ENCODE assay signal across 10 cellular contexts in the genomic region with DNA sequence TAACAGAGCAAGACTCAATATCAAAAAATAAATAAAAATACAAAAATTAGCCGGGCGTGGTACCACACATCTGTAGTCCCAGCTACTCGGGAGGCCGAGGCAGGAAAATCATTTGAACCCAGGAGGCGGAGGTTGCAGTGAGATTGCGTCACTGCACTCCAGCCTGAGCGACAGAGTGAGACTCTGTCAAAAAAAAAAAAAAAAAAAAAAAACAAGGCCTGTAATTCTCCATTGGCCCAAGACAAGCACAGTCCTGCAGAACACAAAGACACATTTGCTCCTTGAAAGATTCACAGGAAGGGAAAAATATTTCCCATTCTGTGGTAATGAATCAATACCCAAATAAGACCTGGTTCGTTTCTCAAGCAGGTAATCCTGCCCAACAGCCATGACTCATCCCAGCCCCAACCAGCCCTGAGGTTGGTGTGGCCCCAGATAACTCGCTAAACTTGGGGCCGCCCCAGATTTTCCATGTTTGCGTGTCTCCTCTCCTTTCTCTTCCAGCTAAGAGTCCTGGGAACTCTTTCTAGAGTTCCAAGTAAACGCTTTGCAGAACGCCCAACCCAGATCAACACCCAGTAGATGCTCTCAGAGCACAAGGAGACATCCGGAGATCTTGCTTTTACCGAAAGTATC. TPM values are rescaled to one million over a fixed set of nuclear protein-coding genes. Genes with fewer than 3 reads are reported as not detected.
DNase-seq lines count a peak whose midpoint lies in the region; ATAC-seq, FAIRE-seq and TF ChIP-seq lines count a peak whose summit lies in the region.
"Had no signal": no experiment of that assay in that cellular context is flagged by ENCODE, and none has a peak within 500 bp of the region (broad histone marks: within the 10 kb centered on the region; RNA-seq: fewer than 3 reads in every experiment).

No MANE protein-coding gene starts in this region.

- no peak for TF ChIP-seq RAD21 in A549 (conservative IDR thresholded peaks at IDR 0.05 in 1 of 2, IDR thresholded peaks at IDR 0.05 in 1 of 2)
- TF ChIP-seq RAD21 in HCT116 (IDR thresholded peaks at IDR 0.05; ENCODE audit: low read depth), result no peak

- H3K9me2 ChIP-seq in HCT116 (ENCODE audit: insufficient read depth), result no peaks in the 10 kb centered on the region

- intact Hi-C loops in HCT116 (cut with micrococcal nuclease) (no loop called here), MCF 10A (cut with micrococcal nuclease) (loop anchor here (1.0 to 5.0 kb wide), 3 partner anchors 12 to 221 kb away; no protein-coding TSS in a partner anchor)

- FAIRE-seq in A549 (lab: Jason Lieb, UNC) (no peak), keratinocyte (lab: Jason Lieb, UNC) (peak; percentile 80)

- H2AFZ ChIP-seq in HCT116 (ENCODE audit: low read depth, low read length, poor library complexity, severe bottlenecking) (peak overlapping the region; percentile 91), keratinocyte (ENCODE audit: control insufficient read depth, low read length) (peak overlapping the region; percentile 51)

- H3K9me3 ChIP-seq in A549 (no peaks in the 10 kb centered on the region), HCT116 (ENCODE audit: control insufficient read depth in 1 of 2, insufficient read depth in 1 of 2, low read depth in 1 of 2, low read length in 2 of 2) (no peaks in the 10 kb centered on the region), keratinocyte (ENCODE audit: control insufficient read depth, low read depth, low read length) (no peaks in the 10 kb centered on the region)
- H3K9me3 ChIP-seq: Caco-2 had no signal

- WGBS in A549 (ENCODE audit: missing lambda C conversion rate), result 77% methylated on average over 15 of the region's 15 CpGs

- H3K27ac Mint-ChIP-seq in MCF 10A (ENCODE audit: low read depth, unreplicated experiment), result peak overlapping the region; percentile 81

- H3K27ac ChIP-seq in A549 (peak overlapping the region; percentile 51 to 79), HCT116 (ENCODE audit: low read depth, low read length) (peak overlapping the region; percentile 34), keratinocyte (ENCODE audit: control insufficient read depth, insufficient read depth, low read length) (peak overlapping the region; percentile 99)

- H3K9me3 Mint-ChIP-seq in MCF 10A (ENCODE audit: unreplicated experiment), result no peaks in the 10 kb centered on the region

- no TSS peak for BruUV-seq in HCT116 (replicated peaks; lab: Mats Ljungman, UMichigan)
- BruUV-seq in MCF 10A (replicated peaks; lab: Mats Ljungman, UMichigan), result no TSS peak

- H3K4me1 ChIP-seq in A549 (peaks cover 20% of the 10 kb centered on the region), HCT116 (ENCODE audit: control insufficient read depth in 1 of 2, insufficient read depth in 2 of 2, low read length in 2 of 2) (peaks cover 25 to 50% of the 10 kb centered on the region in 2 experiments), keratinocyte (ENCODE audit: control insufficient read depth, extremely low read depth, insufficient read depth, low read length) (peaks cover 26% of the 10 kb centered on the region)

- no peaks in the 10 kb centered on the region for H3K27me3 Mint-ChIP-seq in MCF 10A (ENCODE audit: insufficient read depth, unreplicated experiment)

- TF ChIP-seq POLR2A in A549 (IDR thresholded peaks at IDR 0.05; ENCODE audit: low read length), result no peak
- TF ChIP-seq POLR2A in HCT116 (IDR thresholded peaks at IDR 0.05; ENCODE audit: borderline replicate concordance, extremely low read depth, insufficient read depth, insufficient read length), result no peak

- H3K4me2 ChIP-seq in A549 (peak overlapping the region; percentile 50), HCT116 (ENCODE audit: low read length) (peak overlapping the region; percentile 68), keratinocyte (ENCODE audit: control insufficient read depth, extremely low read depth, insufficient read depth, low read depth, low read length) (peak overlapping the region; percentile 86)

- H3K36me3 ChIP-seq in HCT116 (ENCODE audit: control insufficient read depth in 1 of 2, insufficient read depth in 2 of 2, low read length in 2 of 2) (no peaks in the 10 kb centered on the region), keratinocyte (ENCODE audit: control insufficient read depth in 2 of 2, extremely low read depth in 1 of 2, insufficient read depth in 2 of 2, low read length in 2 of 2) (no peaks in the 10 kb centered on the region)

- peak in 1 of 2 experiments; percentile 11; a peak in 1 of 6 replicates for ATAC-seq in A549
- peak; percentile 72 for ATAC-seq in HCT116
- no peak for ATAC-seq in HG03354 (IDR thresholded peaks at IDR 0.05; ENCODE audit: poor library complexity, severe bottlenecking, unreplicated experiment)
- no peak for ATAC-seq in HG02885 (IDR thresholded peaks at IDR 0.05; ENCODE audit: poor library complexity, unreplicated experiment)
- ATAC-seq: Panc1 had no signal

- peak overlapping the region; percentile 44 for H3K4me3 Mint-ChIP-seq in MCF 10A (ENCODE audit: unreplicated experiment)

- H3K4me1 Mint-ChIP-seq in MCF 10A (ENCODE audit: insufficient read depth, unreplicated experiment), result peaks cover 30% of the 10 kb centered on the region

- RAD21 ChIA-PET in HCT116 (lab: Charles Lee; ENCODE audit: low non-redundant PET in 1 of 2, low total read pairs in 2 of 2, uncharacterized antibody in 2 of 2, unreplicated experiment in 2 of 2), result interaction anchor here in 1 of 2 experiments (0.6 kb wide), 1 partner anchor 132 kb away, joined by 3 read pairs; no protein-coding TSS in a partner anchor

- DNase-seq in A549 (ENCODE audit: low read depth in 1 of 2, low spot score in 1 of 2), result no peak
- peak; percentile 63 for DNase-seq in HCT116 (ENCODE audit: low read depth, low spot score)
- DNase-seq in MCF 10A (ENCODE audit: unreplicated experiment), result peak; percentile 99
- DNase-seq in keratinocyte (ENCODE audit: low read depth, low spot score), result peak; percentile 96
- no peak for DNase-seq in anterior cingulate cortex (lab: John Stamatoyannopoulos, UW)
- DNase-seq in NCI-H1048 (lab: John Stamatoyannopoulos, UW), result no peak
- DNase-seq: Caco-2 had no signal

- H3K27me3 ChIP-seq in HCT116 (ENCODE audit: insufficient read depth, low read length), result no peaks in the 10 kb centered on the region
- H3K27me3 ChIP-seq in keratinocyte (ENCODE audit: control insufficient read depth, extremely low read depth, insufficient read depth, low read length), result no peaks in the 10 kb centered on the region

- H4K20me1 ChIP-seq in HCT116 (ENCODE audit: insufficient read depth) (no peaks in the 10 kb centered on the region), keratinocyte (ENCODE audit: control insufficient read depth, extremely low read depth, insufficient read depth, low read length) (no peaks in the 10 kb centered on the region)

- no peak overlapping the region; the same call in 1 of the 2 replicates for H3K9ac ChIP-seq in HCT116 (ENCODE audit: low read length)
- peak overlapping the region; percentile 74 for H3K9ac ChIP-seq in keratinocyte (ENCODE audit: control insufficient read depth, extremely low read depth, insufficient read depth, low read length)

- H3K4me3 ChIP-seq in A549 (no peak overlapping the region), HCT116 (replicated peaks in 1 of 2; ENCODE audit: low read depth in 1 of 2, low read length in 2 of 2) (peak overlapping the region in 1 of 2 experiments; percentile 27; a peak in 1 of 4 replicates), keratinocyte (ENCODE audit: control insufficient read depth in 2 of 3, extremely low read depth in 1 of 3, insufficient read depth in 2 of 3, low read depth in 1 of 3, low read length in 3 of 3) (peak overlapping the region in 1 of 3 experiments; percentile 38)

- H3K79me2 ChIP-seq in HCT116 (ENCODE audit: insufficient read depth, low read length), result no peaks in the 10 kb centered on the region
- no peaks in the 10 kb centered on the region for H3K79me2 ChIP-seq in keratinocyte (ENCODE audit: control insufficient read depth, insufficient read depth, low read length)

- CTCF ChIA-PET in A549 (lab: Yijun Ruan, JAX), result interaction anchor here (1.1 to 1.4 kb wide), 3 partner anchors 12 to 664 kb away, joined by 3 read pairs; no protein-coding TSS in a partner anchor
- CTCF ChIA-PET in HCT116 (lab: Charles Lee), result interaction anchor here (1.2 kb wide), 1 partner anchor 15 kb away, joined by 4 read pairs; no protein-coding TSS in a partner anchor
- CTCF ChIA-PET in MCF 10A (lab: Yijun Ruan, JAX), result interaction anchor here (0.6 to 3.2 kb wide), 9 partner anchors 10 to 357 kb away, joined by 3 to 16 read pairs (median 5); no protein-coding TSS in a partner anchor

- TF ChIP-seq EP300 in A549 (IDR thresholded peaks at IDR 0.05), result no peak

- dilution Hi-C loops in keratinocyte (cut with MboI; ENCODE audit: extremely low pct_ligation_motif_present, low sequenced_read_pairs), result no loop called here

- peaks cover 7% of the 10 kb centered on the region for H3K36me3 Mint-ChIP-seq in MCF 10A (ENCODE audit: insufficient read depth, unreplicated experiment)

- no peaks in the 10 kb centered on the region for H3K9me1 ChIP-seq in keratinocyte (ENCODE audit: control insufficient read depth, extremely low read depth, insufficient read depth, low read length)

- TF ChIP-seq CTCF in A549 (IDR thresholded peaks at IDR 0.05) (no peak), HCT116 (IDR thresholded peaks at IDR 0.05 in 2 of 3, conservative IDR thresholded peaks at IDR 0.05 in 1 of 3; ENCODE audit: borderline replicate concordance in 1 of 3, insufficient read depth in 1 of 3, low read depth in 2 of 3, low read length in 2 of 3) (no peak), MCF 10A (IDR thresholded peaks at IDR 0.05; ENCODE audit: unreplicated experiment) (no peak), keratinocyte (optimal IDR thresholded peaks at IDR 0.05 in 1 of 3, IDR thresholded peaks at IDR 0.05 in 1 of 3, conservative IDR thresholded peaks at IDR 0.05 in 1 of 3; ENCODE audit: extremely low read depth in 1 of 3, insufficient read depth in 2 of 3, low read length in 3 of 3) (no peak)

- POLR2A ChIA-PET in A549 (lab: Yijun Ruan, JAX) (interaction anchor here (1.0 kb wide), 1 partner anchor 12 kb away, joined by 4 read pairs; no protein-coding TSS in a partner anchor), HCT116 (lab: Charles Lee) (interaction anchor here (0.8 to 1.2 kb wide), 3 partner anchors 8 to 115 kb away, joined by 3 to 5 read pairs (median 4); partner anchors contain the start of gene TXNDC11), MCF 10A (lab: Yijun Ruan, JAX) (interaction anchor here (0.6 to 6.3 kb wide), 19 partner anchors 9 to 132 kb away, joined by 3 to 76 read pairs (median 4); partner anchors contain the start of genes LITAF and TXNDC11)

RNA-seq across cellular contexts. Expression of gene SNN, which starts 40.3 kb away (rescaled TPM):
- polyA plus RNA-seq in A549 (2011; rRNA removed), result 6.3 and 6.7 TPM in 2 replicates
- 5.9 and 8.5 TPM in 2 replicates for polyA plus RNA-seq in A549 (2012; cell fraction: cytosol; rRNA removed)
- polyA plus RNA-seq in A549 (2012; cell fraction: nucleus; rRNA removed), result 3.6 and 5.0 TPM in 2 replicates
- polyA plus RNA-seq in A549 (2017; fragmentation: RNase III; extraction: RNeasy Plus Mini Kit Qiagen cat#74134 plus additional on column Dnase treatment), result 8.9 to 10.7 TPM (median 9.7 TPM) in 3 replicates
- 4.3 and 4.4 TPM in 2 replicates for polyA minus RNA-seq in A549 (2011; rRNA and poly(A)+ RNA removed)
- total RNA-seq in HCT116 (2021; ENCODE audit: unreplicated experiment), result 12.2 TPM
- 9.8 and 11.3 TPM in 2 replicates for polyA plus RNA-seq in HCT116 (2012)
- total RNA-seq in MCF 10A (2022), result 1.9 and 5.8 TPM in 2 replicates
- 15.9 to 18.1 TPM (median 17.3 TPM) in 3 replicates for polyA plus RNA-seq in keratinocyte
- 6.6 TPM for polyA plus RNA-seq in keratinocyte (2011; ENCODE audit: low read depth)
- 19.3 and 21.9 TPM in 2 replicates for polyA plus RNA-seq in keratinocyte (2011; cell fraction: cytosol; rRNA removed)
- 16.5 and 16.8 TPM in 2 replicates for polyA plus RNA-seq in keratinocyte (2011; cell fraction: nucleus; rRNA removed)
- polyA plus RNA-seq in keratinocyte (2012; ENCODE audit: low replicate concordance), result 12.8 and 15.6 TPM in 2 replicates
- 10.2 to 11.8 TPM (median 11.2 TPM) in 3 replicates for polyA minus RNA-seq in keratinocyte
- 17.3 TPM for polyA minus RNA-seq in keratinocyte (2011; cell fraction: cytosol; rRNA and poly(A)+ RNA removed)
- polyA minus RNA-seq in keratinocyte (2011; cell fraction: nucleus; rRNA and poly(A)+ RNA removed), result 6.4 and 10.1 TPM in 2 replicates

RNA-seq across cellular contexts. Expression of gene LITAF, which starts 41.2 kb away (rescaled TPM):
- polyA plus RNA-seq in A549 (2011; rRNA removed), result 197 and 216 TPM in 2 replicates
- 250 and 441 TPM in 2 replicates for polyA plus RNA-seq in A549 (2012; cell fraction: cytosol; rRNA removed)
- polyA plus RNA-seq in A549 (2012; cell fraction: nucleus; rRNA removed), result 173 and 229 TPM in 2 replicates
- polyA plus RNA-seq in A549 (2017; fragmentation: RNase III; extraction: RNeasy Plus Mini Kit Qiagen cat#74134 plus additional on column Dnase treatment), result 197 to 227 TPM (median 218 TPM) in 3 replicates
- polyA minus RNA-seq in A549 (2011; rRNA and poly(A)+ RNA removed), result 215 and 242 TPM in 2 replicates
- total RNA-seq in HCT116 (2021; ENCODE audit: unreplicated experiment), result 84.2 TPM
- polyA plus RNA-seq in HCT116 (2012), result 86.6 and 106 TPM in 2 replicates
- 120 and 161 TPM in 2 replicates for total RNA-seq in MCF 10A (2022)
- 56.8 to 145 TPM (median 85.4 TPM) in 3 replicates for polyA plus RNA-seq in keratinocyte
- 40.8 TPM for polyA plus RNA-seq in keratinocyte (2011; ENCODE audit: low read depth)
- polyA plus RNA-seq in keratinocyte (2011; cell fraction: cytosol; rRNA removed), result 145 and 178 TPM in 2 replicates
- polyA plus RNA-seq in keratinocyte (2011; cell fraction: nucleus; rRNA removed), result 81.8 and 90.5 TPM in 2 replicates
- 118 and 158 TPM in 2 replicates for polyA plus RNA-seq in keratinocyte (2012; ENCODE audit: low replicate concordance)
- polyA minus RNA-seq in keratinocyte, result 98.1 to 234 TPM (median 126 TPM) in 3 replicates
- polyA minus RNA-seq in keratinocyte (2011; cell fraction: cytosol; rRNA and poly(A)+ RNA removed), result 127 TPM
- 34.0 and 41.3 TPM in 2 replicates for polyA minus RNA-seq in keratinocyte (2011; cell fraction: nucleus; rRNA and poly(A)+ RNA removed)

Comparison
In these comparisons a context has a peak if more than half of its experiments do, and no peak if none do; other contexts are left out.
1. DNase-seq: peak in HCT116 (single experiment), MCF 10A (single experiment) and keratinocyte (single experiment); none in A549 (0 of 2), anterior cingulate cortex (0 of 58) and NCI-H1048 (single experiment).
2. H3K27ac ChIP-seq: peak in every context shown above with its lines; median percentile 99 in keratinocyte; 65 in A549; 34 in HCT116.
3. Peak in every context shown above with its lines, with median percentiles within 50 percentile points of each other: H3K4me2 ChIP-seq.